1 cellular context compared by ENCODE assay signal in genomic region chr16:87489434-87490045, GRCh38.
TF ChIP-seq lines count a peak whose summit lies in the region.

No MANE protein-coding gene starts in this region.

TF ChIP-seq in WTC11, 78 proteins besides CTCF, POLR2A, EP300 and RAD21 (continued from another document):
- TF ChIP-seq AFF4 (CRISPR knock-in tag; IDR thresholded peaks at IDR 0.05; ENCODE audit: borderline replicate concordance): no peak
